ENCODE assay signal across 1 cellular context in the genomic region with DNA sequence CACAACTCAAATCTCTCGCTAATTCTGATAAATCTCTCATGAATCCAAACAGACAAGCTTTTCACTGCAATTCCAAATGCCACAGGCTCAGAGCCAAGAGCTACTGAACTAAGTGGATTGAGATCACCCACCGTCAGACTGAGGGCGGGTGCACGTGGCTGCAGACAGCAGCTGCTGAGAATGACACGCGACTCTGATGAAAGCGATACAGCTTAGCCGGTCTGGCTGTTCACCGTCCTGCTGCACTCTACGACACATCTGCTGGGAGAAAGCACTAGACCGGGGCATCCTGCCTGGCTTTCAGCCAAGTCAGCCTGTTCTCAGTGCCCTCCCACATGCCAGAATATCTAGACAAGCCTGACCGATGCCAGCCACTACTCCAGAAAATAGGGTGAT.
TF ChIP-seq lines count a peak whose summit lies in the region.

No MANE protein-coding gene starts in this region.

TF ChIP-seq in K562, 482 proteins besides CTCF, POLR2A, EP300 and RAD21 (continued from another document and continues in another):
- TF ChIP-seq, protein P1, sequence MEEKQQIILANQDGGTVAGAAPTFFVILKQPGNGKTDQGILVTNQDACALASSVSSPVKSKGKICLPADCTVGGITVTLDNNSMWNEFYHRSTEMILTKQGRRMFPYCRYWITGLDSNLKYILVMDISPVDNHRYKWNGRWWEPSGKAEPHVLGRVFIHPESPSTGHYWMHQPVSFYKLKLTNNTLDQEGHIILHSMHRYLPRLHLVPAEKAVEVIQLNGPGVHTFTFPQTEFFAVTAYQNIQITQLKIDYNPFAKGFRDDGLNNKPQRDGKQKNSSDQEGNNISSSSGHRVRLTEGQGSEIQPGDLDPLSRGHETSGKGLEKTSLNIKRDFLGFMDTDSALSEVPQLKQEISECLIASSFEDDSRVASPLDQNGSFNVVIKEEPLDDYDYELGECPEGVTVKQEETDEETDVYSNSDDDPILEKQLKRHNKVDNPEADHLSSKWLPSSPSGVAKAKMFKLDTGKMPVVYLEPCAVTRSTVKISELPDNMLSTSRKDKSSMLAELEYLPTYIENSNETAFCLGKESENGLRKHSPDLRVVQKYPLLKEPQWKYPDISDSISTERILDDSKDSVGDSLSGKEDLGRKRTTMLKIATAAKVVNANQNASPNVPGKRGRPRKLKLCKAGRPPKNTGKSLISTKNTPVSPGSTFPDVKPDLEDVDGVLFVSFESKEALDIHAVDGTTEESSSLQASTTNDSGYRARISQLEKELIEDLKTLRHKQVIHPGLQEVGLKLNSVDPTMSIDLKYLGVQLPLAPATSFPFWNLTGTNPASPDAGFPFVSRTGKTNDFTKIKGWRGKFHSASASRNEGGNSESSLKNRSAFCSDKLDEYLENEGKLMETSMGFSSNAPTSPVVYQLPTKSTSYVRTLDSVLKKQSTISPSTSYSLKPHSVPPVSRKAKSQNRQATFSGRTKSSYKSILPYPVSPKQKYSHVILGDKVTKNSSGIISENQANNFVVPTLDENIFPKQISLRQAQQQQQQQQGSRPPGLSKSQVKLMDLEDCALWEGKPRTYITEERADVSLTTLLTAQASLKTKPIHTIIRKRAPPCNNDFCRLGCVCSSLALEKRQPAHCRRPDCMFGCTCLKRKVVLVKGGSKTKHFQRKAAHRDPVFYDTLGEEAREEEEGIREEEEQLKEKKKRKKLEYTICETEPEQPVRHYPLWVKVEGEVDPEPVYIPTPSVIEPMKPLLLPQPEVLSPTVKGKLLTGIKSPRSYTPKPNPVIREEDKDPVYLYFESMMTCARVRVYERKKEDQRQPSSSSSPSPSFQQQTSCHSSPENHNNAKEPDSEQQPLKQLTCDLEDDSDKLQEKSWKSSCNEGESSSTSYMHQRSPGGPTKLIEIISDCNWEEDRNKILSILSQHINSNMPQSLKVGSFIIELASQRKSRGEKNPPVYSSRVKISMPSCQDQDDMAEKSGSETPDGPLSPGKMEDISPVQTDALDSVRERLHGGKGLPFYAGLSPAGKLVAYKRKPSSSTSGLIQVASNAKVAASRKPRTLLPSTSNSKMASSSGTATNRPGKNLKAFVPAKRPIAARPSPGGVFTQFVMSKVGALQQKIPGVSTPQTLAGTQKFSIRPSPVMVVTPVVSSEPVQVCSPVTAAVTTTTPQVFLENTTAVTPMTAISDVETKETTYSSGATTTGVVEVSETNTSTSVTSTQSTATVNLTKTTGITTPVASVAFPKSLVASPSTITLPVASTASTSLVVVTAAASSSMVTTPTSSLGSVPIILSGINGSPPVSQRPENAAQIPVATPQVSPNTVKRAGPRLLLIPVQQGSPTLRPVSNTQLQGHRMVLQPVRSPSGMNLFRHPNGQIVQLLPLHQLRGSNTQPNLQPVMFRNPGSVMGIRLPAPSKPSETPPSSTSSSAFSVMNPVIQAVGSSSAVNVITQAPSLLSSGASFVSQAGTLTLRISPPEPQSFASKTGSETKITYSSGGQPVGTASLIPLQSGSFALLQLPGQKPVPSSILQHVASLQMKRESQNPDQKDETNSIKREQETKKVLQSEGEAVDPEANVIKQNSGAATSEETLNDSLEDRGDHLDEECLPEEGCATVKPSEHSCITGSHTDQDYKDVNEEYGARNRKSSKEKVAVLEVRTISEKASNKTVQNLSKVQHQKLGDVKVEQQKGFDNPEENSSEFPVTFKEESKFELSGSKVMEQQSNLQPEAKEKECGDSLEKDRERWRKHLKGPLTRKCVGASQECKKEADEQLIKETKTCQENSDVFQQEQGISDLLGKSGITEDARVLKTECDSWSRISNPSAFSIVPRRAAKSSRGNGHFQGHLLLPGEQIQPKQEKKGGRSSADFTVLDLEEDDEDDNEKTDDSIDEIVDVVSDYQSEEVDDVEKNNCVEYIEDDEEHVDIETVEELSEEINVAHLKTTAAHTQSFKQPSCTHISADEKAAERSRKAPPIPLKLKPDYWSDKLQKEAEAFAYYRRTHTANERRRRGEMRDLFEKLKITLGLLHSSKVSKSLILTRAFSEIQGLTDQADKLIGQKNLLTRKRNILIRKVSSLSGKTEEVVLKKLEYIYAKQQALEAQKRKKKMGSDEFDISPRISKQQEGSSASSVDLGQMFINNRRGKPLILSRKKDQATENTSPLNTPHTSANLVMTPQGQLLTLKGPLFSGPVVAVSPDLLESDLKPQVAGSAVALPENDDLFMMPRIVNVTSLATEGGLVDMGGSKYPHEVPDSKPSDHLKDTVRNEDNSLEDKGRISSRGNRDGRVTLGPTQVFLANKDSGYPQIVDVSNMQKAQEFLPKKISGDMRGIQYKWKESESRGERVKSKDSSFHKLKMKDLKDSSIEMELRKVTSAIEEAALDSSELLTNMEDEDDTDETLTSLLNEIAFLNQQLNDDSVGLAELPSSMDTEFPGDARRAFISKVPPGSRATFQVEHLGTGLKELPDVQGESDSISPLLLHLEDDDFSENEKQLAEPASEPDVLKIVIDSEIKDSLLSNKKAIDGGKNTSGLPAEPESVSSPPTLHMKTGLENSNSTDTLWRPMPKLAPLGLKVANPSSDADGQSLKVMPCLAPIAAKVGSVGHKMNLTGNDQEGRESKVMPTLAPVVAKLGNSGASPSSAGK (IDR thresholded peaks at IDR 0.05), result peak; percentile 71; the same call in 1 of the 2 replicates
- TF ChIP-seq BHLHE40 (IDR thresholded peaks at IDR 0.05; ENCODE audit: low read length), result peak; percentile 97
- TF ChIP-seq HOXB6 (CRISPR knock-in tag; IDR thresholded peaks at IDR 0.05; ENCODE audit: borderline replicate concordance), result no peak
- TF ChIP-seq ZBTB1 (CRISPR knock-in tag; IDR thresholded peaks at IDR 0.05; ENCODE audit: borderline replicate concordance, low read depth), result no peak
- TF ChIP-seq POLR2B (IDR thresholded peaks at IDR 0.05; ENCODE audit: low read depth, partially characterized antibody), result no peak
- no peak for TF ChIP-seq NCOR1 (IDR thresholded peaks at IDR 0.05)
- peak; percentile 76; the same call in 1 of the 2 replicates for TF ChIP-seq MXI1 (IDR thresholded peaks at IDR 0.05; ENCODE audit: low read depth, low read length)
- TF ChIP-seq ETV1 (tag; conservative IDR thresholded peaks at IDR 0.05; ENCODE audit: low read depth), result no peak
- peak; percentile 51 for TF ChIP-seq CBFA2T2 (conservative IDR thresholded peaks at IDR 0.05)
- TF ChIP-seq, protein P2, sequence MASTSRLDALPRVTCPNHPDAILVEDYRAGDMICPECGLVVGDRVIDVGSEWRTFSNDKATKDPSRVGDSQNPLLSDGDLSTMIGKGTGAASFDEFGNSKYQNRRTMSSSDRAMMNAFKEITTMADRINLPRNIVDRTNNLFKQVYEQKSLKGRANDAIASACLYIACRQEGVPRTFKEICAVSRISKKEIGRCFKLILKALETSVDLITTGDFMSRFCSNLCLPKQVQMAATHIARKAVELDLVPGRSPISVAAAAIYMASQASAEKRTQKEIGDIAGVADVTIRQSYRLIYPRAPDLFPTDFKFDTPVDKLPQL (IDR thresholded peaks at IDR 0.05; ENCODE audit: extremely low read depth, insufficient read length), result no peak
- TF ChIP-seq, protein P3, sequence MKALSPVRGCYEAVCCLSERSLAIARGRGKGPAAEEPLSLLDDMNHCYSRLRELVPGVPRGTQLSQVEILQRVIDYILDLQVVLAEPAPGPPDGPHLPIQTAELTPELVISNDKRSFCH (CRISPR knock-in tag; IDR thresholded peaks at IDR 0.05), result no peak
- TF ChIP-seq, protein P3 (tag; IDR thresholded peaks at IDR 0.05), result no peak
- no peak for TF ChIP-seq FOXJ2 (tag; IDR thresholded peaks at IDR 0.05)
- TF ChIP-seq SIN3B (IDR thresholded peaks at IDR 0.05; ENCODE audit: low read depth), result no peak
- TF ChIP-seq ZNF717 (CRISPR knock-in tag; IDR thresholded peaks at IDR 0.05), result no peak
- no peak for TF ChIP-seq SRSF9 (IDR thresholded peaks at IDR 0.05; ENCODE audit: borderline replicate concordance, low read depth, low read length)
- TF ChIP-seq SOX6 (IDR thresholded peaks at IDR 0.05), result no peak
- TF ChIP-seq, protein P4, sequence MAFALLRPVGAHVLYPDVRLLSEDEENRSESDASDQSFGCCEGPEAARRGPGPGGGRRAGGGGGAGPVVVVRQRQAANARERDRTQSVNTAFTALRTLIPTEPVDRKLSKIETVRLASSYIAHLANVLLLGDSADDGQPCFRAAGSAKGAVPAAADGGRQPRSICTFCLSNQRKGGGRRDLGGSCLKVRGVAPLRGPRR (CRISPR knock-in tag; IDR thresholded peaks at IDR 0.05), result no peak
- no peak for TF ChIP-seq ZFPM2 (CRISPR knock-in tag; IDR thresholded peaks at IDR 0.05)
- TF ChIP-seq, protein P5, sequence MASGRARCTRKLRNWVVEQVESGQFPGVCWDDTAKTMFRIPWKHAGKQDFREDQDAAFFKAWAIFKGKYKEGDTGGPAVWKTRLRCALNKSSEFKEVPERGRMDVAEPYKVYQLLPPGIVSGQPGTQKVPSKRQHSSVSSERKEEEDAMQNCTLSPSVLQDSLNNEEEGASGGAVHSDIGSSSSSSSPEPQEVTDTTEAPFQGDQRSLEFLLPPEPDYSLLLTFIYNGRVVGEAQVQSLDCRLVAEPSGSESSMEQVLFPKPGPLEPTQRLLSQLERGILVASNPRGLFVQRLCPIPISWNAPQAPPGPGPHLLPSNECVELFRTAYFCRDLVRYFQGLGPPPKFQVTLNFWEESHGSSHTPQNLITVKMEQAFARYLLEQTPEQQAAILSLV (tag; IDR thresholded peaks at IDR 0.05), result no peak
- TF ChIP-seq ZNF584 (CRISPR knock-in tag; IDR thresholded peaks at IDR 0.05; ENCODE audit: low read depth), result no peak
- no peak for TF ChIP-seq RBBP5 (IDR thresholded peaks at IDR 0.05; ENCODE audit: borderline replicate concordance, insufficient read depth, low read length, poor library complexity, severe bottlenecking)
- TF ChIP-seq, protein P6, sequence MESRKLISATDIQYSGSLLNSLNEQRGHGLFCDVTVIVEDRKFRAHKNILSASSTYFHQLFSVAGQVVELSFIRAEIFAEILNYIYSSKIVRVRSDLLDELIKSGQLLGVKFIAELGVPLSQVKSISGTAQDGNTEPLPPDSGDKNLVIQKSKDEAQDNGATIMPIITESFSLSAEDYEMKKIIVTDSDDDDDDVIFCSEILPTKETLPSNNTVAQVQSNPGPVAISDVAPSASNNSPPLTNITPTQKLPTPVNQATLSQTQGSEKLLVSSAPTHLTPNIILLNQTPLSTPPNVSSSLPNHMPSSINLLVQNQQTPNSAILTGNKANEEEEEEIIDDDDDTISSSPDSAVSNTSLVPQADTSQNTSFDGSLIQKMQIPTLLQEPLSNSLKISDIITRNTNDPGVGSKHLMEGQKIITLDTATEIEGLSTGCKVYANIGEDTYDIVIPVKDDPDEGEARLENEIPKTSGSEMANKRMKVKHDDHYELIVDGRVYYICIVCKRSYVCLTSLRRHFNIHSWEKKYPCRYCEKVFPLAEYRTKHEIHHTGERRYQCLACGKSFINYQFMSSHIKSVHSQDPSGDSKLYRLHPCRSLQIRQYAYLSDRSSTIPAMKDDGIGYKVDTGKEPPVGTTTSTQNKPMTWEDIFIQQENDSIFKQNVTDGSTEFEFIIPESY (CRISPR knock-in tag; IDR thresholded peaks at IDR 0.05), result no peak
- TF ChIP-seq FOSL1 (tag; conservative IDR thresholded peaks at IDR 0.05), result no peak
- TF ChIP-seq ZNF696 (CRISPR knock-in tag; conservative IDR thresholded peaks at IDR 0.05), result no peak
- TF ChIP-seq SMAD4 (CRISPR knock-in tag; conservative IDR thresholded peaks at IDR 0.05), result peak; percentile 62; the same call in 1 of the 2 replicates
- TF ChIP-seq, protein P7, sequence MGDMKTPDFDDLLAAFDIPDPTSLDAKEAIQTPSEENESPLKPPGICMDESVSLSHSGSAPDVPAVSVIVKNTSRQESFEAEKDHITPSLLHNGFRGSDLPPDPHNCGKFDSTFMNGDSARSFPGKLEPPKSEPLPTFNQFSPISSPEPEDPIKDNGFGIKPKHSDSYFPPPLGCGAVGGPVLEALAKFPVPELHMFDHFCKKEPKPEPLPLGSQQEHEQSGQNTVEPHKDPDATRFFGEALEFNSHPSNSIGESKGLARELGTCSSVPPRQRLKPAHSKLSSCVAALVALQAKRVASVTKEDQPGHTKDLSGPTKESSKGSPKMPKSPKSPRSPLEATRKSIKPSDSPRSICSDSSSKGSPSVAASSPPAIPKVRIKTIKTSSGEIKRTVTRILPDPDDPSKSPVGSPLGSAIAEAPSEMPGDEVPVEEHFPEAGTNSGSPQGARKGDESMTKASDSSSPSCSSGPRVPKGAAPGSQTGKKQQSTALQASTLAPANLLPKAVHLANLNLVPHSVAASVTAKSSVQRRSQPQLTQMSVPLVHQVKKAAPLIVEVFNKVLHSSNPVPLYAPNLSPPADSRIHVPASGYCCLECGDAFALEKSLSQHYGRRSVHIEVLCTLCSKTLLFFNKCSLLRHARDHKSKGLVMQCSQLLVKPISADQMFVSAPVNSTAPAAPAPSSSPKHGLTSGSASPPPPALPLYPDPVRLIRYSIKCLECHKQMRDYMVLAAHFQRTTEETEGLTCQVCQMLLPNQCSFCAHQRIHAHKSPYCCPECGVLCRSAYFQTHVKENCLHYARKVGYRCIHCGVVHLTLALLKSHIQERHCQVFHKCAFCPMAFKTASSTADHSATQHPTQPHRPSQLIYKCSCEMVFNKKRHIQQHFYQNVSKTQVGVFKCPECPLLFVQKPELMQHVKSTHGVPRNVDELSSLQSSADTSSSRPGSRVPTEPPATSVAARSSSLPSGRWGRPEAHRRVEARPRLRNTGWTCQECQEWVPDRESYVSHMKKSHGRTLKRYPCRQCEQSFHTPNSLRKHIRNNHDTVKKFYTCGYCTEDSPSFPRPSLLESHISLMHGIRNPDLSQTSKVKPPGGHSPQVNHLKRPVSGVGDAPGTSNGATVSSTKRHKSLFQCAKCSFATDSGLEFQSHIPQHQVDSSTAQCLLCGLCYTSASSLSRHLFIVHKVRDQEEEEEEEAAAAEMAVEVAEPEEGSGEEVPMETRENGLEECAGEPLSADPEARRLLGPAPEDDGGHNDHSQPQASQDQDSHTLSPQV (IDR thresholded peaks at IDR 0.05), result 0 out of 2 replicates have a peak, but pooled peaks have one; percentile 39
- TF ChIP-seq, protein P8, sequence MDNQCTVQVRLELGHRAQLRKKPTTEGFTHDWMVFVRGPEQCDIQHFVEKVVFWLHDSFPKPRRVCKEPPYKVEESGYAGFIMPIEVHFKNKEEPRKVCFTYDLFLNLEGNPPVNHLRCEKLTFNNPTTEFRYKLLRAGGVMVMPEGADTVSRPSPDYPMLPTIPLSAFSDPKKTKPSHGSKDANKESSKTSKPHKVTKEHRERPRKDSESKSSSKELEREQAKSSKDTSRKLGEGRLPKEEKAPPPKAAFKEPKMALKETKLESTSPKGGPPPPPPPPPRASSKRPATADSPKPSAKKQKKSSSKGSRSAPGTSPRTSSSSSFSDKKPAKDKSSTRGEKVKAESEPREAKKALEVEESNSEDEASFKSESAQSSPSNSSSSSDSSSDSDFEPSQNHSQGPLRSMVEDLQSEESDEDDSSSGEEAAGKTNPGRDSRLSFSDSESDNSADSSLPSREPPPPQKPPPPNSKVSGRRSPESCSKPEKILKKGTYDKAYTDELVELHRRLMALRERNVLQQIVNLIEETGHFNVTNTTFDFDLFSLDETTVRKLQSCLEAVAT (IDR thresholded peaks at IDR 0.05), result no peak
- TF ChIP-seq POLR2AphosphoS5 (IDR thresholded peaks at IDR 0.05; ENCODE audit: control insufficient read depth, insufficient read depth, low read depth, low read length), result no peak
- TF ChIP-seq, protein P9, sequence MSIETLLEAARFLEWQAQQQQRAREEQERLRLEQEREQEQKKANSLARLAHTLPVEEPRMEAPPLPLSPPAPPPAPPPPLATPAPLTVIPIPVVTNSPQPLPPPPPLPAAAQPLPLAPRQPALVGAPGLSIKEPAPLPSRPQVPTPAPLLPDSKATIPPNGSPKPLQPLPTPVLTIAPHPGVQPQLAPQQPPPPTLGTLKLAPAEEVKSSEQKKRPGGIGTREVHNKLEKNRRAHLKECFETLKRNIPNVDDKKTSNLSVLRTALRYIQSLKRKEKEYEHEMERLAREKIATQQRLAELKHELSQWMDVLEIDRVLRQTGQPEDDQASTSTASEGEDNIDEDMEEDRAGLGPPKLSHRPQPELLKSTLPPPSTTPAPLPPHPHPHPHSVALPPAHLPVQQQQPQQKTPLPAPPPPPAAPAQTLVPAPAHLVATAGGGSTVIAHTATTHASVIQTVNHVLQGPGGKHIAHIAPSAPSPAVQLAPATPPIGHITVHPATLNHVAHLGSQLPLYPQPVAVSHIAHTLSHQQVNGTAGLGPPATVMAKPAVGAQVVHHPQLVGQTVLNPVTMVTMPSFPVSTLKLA (conservative IDR thresholded peaks at IDR 0.05), result peak; percentile 86 to 94
- TF ChIP-seq GATA2 (CRISPR knock-in tag; IDR thresholded peaks at IDR 0.05), result peak; percentile 47; the same call in 1 of the 2 replicates
